22 cellular contexts compared by ENCODE assay signal in genomic region chr3:52002768-52003167, GRCh38.
"Had no signal": no experiment of that assay in that cellular context is flagged by ENCODE, and none has a peak within 500 bp of the region (broad histone marks: within the 10 kb centered on the region; RNA-seq: fewer than 3 reads in every experiment).

No MANE protein-coding gene starts in this region.

- H3K27ac ChIP-seq: brain microvascular endothelial cell, esophagus squamous epithelium, gastrocnemius medialis, stomach, suprapubic skin, transverse colon, vagina had no signal

- H3K27ac Mint-ChIP-seq: activated CD4-positive, alpha-beta memory T cell treated with anti-CD3 and anti-CD28 coated beads, Interleukin-2, amount 10 ng/mL, durations not matched to agents 7 days and 5 days; activated CD4-positive, alpha-beta T cell treated with anti-CD3 and anti-CD28 coated beads, Interleukin-2, amount 10 ng/mL, durations not matched to agents 24 days and 14 days; activated T-cell treated with anti-CD3 and anti-CD28 coated beads, Interleukin-2, amount 50 U/mL, for 72 hours; endodermal cell; memory B cell; stimulated activated memory B cell treated with anti-CD40 and anti-IgM and Interleukin-4, amounts not matched to agents 10 μg/mL and 1 μg/mL and 100 μg/mL, for 72 hours had no signal

- H3K36me3 ChIP-seq: brain microvascular endothelial cell, esophagus squamous epithelium, gastrocnemius medialis, stomach, suprapubic skin, transverse colon, vagina had no signal

- DNase-seq: activated CD4-positive, alpha-beta memory T cell treated with anti-CD3 and anti-CD28 coated beads, Interleukin-2, amount 10 ng/mL, durations not matched to agents 7 days and 5 days; activated CD4-positive, alpha-beta T cell treated with anti-CD3 and anti-CD28 coated beads, Interleukin-2, amount 10 ng/mL, durations not matched to agents 24 days and 14 days; activated effector memory CD4-positive, alpha-beta T cell treated with anti-CD3 and anti-CD28 coated beads, Interleukin-2, amount 50 U/mL, for 16 hours; activated naive CD4-positive, alpha-beta T cell treated with anti-CD3 and anti-CD28 coated beads, Interleukin-2, amount 50 U/mL, for 16 hours; activated T-cell treated with anti-CD3 and anti-CD28 coated beads, Interleukin-2, amount 50 U/mL, for 72 hours; aorta; brain microvascular endothelial cell; caudate nucleus; endodermal cell; esophagus squamous epithelium; gastrocnemius medialis; left colon; small intestine; stimulated activated CD4-positive, alpha-beta T cell treated with anti-CD3 and anti-CD28 coated beads, Interleukin-2, amount 100 ng/mL, for 24 hours; stomach; transverse colon had no signal

- ATAC-seq: activated T-cell treated with anti-CD3 and anti-CD28 coated beads, Interleukin-2, amount 50 U/mL, for 72 hours; gastrocnemius medialis; left colon; natural killer cell treated with Interleukin-12 subunit alpha and Interleukin-12 subunit beta and Interleukin-15 and Interleukin-18, amount 100 ng/mL, for 72 hours; sciatic nerve; stimulated activated memory B cell treated with anti-CD40 and anti-IgM and Interleukin-4, amounts not matched to agents 10 μg/mL and 1 μg/mL and 100 μg/mL, for 72 hours had no signal

- H3K27me3 Mint-ChIP-seq: memory B cell; stimulated activated memory B cell treated with anti-CD40 and anti-IgM and Interleukin-4, amounts not matched to agents 10 μg/mL and 1 μg/mL and 100 μg/mL, for 72 hours had no signal

- H3K9me3 ChIP-seq: esophagus squamous epithelium, gastrocnemius medialis, stomach, suprapubic skin, transverse colon, vagina had no signal

- H3K9me3 Mint-ChIP-seq: activated CD4-positive, alpha-beta memory T cell treated with anti-CD3 and anti-CD28 coated beads, Interleukin-2, amount 10 ng/mL, durations not matched to agents 7 days and 5 days; activated CD4-positive, alpha-beta T cell treated with anti-CD3 and anti-CD28 coated beads, Interleukin-2, amount 10 ng/mL, durations not matched to agents 24 days and 14 days; activated T-cell treated with anti-CD3 and anti-CD28 coated beads, Interleukin-2, amount 50 U/mL, for 72 hours; endodermal cell; memory B cell; natural killer cell treated with Interleukin-12 subunit alpha and Interleukin-12 subunit beta and Interleukin-15 and Interleukin-18, amount 100 ng/mL, for 72 hours; stimulated activated memory B cell treated with anti-CD40 and anti-IgM and Interleukin-4, amounts not matched to agents 10 μg/mL and 1 μg/mL and 100 μg/mL, for 72 hours had no signal

- H3K36me3 Mint-ChIP-seq: memory B cell; natural killer cell treated with Interleukin-12 subunit alpha and Interleukin-12 subunit beta and Interleukin-15 and Interleukin-18, amount 100 ng/mL, for 72 hours; stimulated activated memory B cell treated with anti-CD40 and anti-IgM and Interleukin-4, amounts not matched to agents 10 μg/mL and 1 μg/mL and 100 μg/mL, for 72 hours had no signal

- H3K27me3 ChIP-seq: brain microvascular endothelial cell, gastrocnemius medialis, suprapubic skin, vagina had no signal

- H3K4me3 ChIP-seq: esophagus squamous epithelium, gastrocnemius medialis, stomach, suprapubic skin, transverse colon, vagina had no signal

- H3K4me3 Mint-ChIP-seq: activated CD4-positive, alpha-beta memory T cell treated with anti-CD3 and anti-CD28 coated beads, Interleukin-2, amount 10 ng/mL, durations not matched to agents 7 days and 5 days; activated CD4-positive, alpha-beta T cell treated with anti-CD3 and anti-CD28 coated beads, Interleukin-2, amount 10 ng/mL, durations not matched to agents 24 days and 14 days; activated T-cell treated with anti-CD3 and anti-CD28 coated beads, Interleukin-2, amount 50 U/mL, for 72 hours; endodermal cell; memory B cell; natural killer cell treated with Interleukin-12 subunit alpha and Interleukin-12 subunit beta and Interleukin-15 and Interleukin-18, amount 100 ng/mL, for 72 hours; stimulated activated memory B cell treated with anti-CD40 and anti-IgM and Interleukin-4, amounts not matched to agents 10 μg/mL and 1 μg/mL and 100 μg/mL, for 72 hours had no signal
